25 cellular contexts compared by ENCODE assay signal in the genomic region with DNA sequence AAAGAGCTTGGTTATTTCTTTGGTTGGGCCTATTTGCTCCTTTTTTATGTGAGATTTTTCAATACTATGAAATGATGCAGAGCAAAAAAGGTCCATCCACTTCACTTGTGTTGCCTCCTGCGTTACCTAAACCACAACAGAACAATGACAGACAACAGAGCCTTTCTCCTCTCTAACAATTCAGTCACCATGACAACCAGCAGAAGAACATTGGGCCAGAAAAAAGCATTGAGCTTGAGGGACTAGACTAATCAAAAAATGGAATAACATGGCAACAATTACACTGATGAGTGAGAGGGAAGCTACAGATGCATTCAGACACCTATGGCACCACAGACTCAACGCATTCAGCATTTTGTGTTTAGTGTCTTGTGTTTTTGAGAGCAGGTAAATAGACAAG. TPM values are rescaled to one million over a fixed set of nuclear protein-coding genes. Genes with fewer than 3 reads are reported as not detected.
A peak's percentile ranks its signal among the peaks of the same experiment; 100 is the strongest.
DNase-seq lines count a peak whose midpoint lies in the region; ATAC-seq, FAIRE-seq and TF ChIP-seq lines count a peak whose summit lies in the region.
"Had no signal": no experiment of that assay in that cellular context is flagged by ENCODE, and none has a peak within 500 bp of the region (broad histone marks: within the 10 kb centered on the region; RNA-seq: fewer than 3 reads in every experiment).

No MANE protein-coding gene starts in this region.

- intact Hi-C loops in HepG2 (cut with micrococcal nuclease; ENCODE audit: unreplicated experiment) (no loop called here), right lobe of liver (cut with DNase I) (no loop called here), thyroid gland (cut with DNase I) (no loop called here), ovary (cut with DNase I) (no loop called here)

- H3K4me1 ChIP-seq in HepG2 (ENCODE audit: insufficient read depth, low read length): no peaks in the 10 kb centered on the region
- H3K4me1 ChIP-seq in right lobe of liver: no peaks in the 10 kb centered on the region
- H3K4me1 ChIP-seq in thyroid gland: peaks cover 6 to 16% of the 10 kb centered on the region in 2 donors
- H3K4me1 ChIP-seq in ovary (ENCODE audit: insufficient read depth): no peaks in the 10 kb centered on the region
- H3K4me1 ChIP-seq: right atrium auricular region had no signal

- POLR2A ChIA-PET in HepG2 (lab: Yijun Ruan, JAX): no interaction called here

- no TSS peak for BruUV-seq in HepG2 (replicated peaks; lab: Mats Ljungman, UMichigan)

- 3% methylated on average over 2 of the region's 2 CpGs for WGBS in HepG2 (ENCODE audit: low lambda C conversion rate)
- 27% methylated on average over 2 of the region's 2 CpGs for WGBS in right lobe of liver (ENCODE audit: insufficient coverage, low coverage, low lambda C conversion rate, missing lambda C conversion rate)
- WGBS in thyroid gland, 2 donors: 25 to 28% methylated on average over 2 of the region's 2 CpGs
- WGBS in ovary, 3 donors: 67 to 69% (median 69%) methylated on average over 2 of the region's 2 CpGs

- no peak for TF ChIP-seq POLR2A in HepG2 (IDR thresholded peaks at IDR 0.05; ENCODE audit: insufficient read depth in 1 of 2, low read depth in 2 of 2, low read length in 2 of 2)
- TF ChIP-seq POLR2A in right lobe of liver (IDR thresholded peaks at IDR 0.05): no peak
- no peak for TF ChIP-seq POLR2A in thyroid gland (IDR thresholded peaks at IDR 0.05)
- TF ChIP-seq POLR2A in ovary (IDR thresholded peaks at IDR 0.05): no peak

- H3K4me3 ChIP-seq in HepG2 (replicated peaks in 1 of 3; ENCODE audit: insufficient read depth in 1 of 3, low read depth in 2 of 3, low read length in 3 of 3) (no peak overlapping the region), right lobe of liver (no peak overlapping the region), thyroid gland (replicated peaks in 1 of 3) (no peak overlapping the region), ovary (no peak overlapping the region)
- H3K4me3 ChIP-seq: cardiac muscle cell, hepatocyte, right atrium auricular region, thoracic aorta had no signal

- no peak overlapping the region for H3K9ac ChIP-seq in HepG2 (ENCODE audit: insufficient read depth, low read depth, low read length)

- no peaks in the 10 kb centered on the region for H4K20me1 ChIP-seq in HepG2 (ENCODE audit: insufficient read depth, low read length)

- in situ Hi-C loops in HepG2 (cut with HindIII; ENCODE audit: extremely low pct_ligation_motif_present, low pct_unique_long_range_greater_than_20kb): no loop called here

- H3K36me3 ChIP-seq in HepG2 (replicated peaks in 1 of 2; ENCODE audit: control insufficient read depth in 1 of 2, insufficient read depth in 2 of 2, low read length in 2 of 2) (no peaks in the 10 kb centered on the region), right lobe of liver (no peaks in the 10 kb centered on the region), thyroid gland (no peaks in the 10 kb centered on the region), ovary (no peaks in the 10 kb centered on the region)
- H3K36me3 ChIP-seq: cardiac muscle cell, neutrophil, right atrium auricular region, thoracic aorta had no signal

- DNase-seq in HepG2 (ENCODE audit: low spot score) (no peak), right lobe of liver (no peak), NCI-H2196 treated with DMSO at 0.1 percent for 48 hours (lab: John Stamatoyannopoulos, UW; ENCODE audit: unreplicated experiment) (peak; percentile 30), inferior parietal cortex (ENCODE audit: extremely low spot score) (peak; percentile 50), thyroid gland (no peak), ovary (no peak)
- no peak for DNase-seq in activated CD8-positive, alpha-beta memory T cell treated with anti-CD3 and anti-CD28 coated beads, Interleukin-2, amount 50 U/mL, for 4 hours
- DNase-seq: activated CD4-positive, alpha-beta T cell treated with anti-CD3 and anti-CD28 coated beads, Interleukin-2, amount 10 ng/mL, durations not matched to agents 24 days and 14 days; activated CD8-positive, alpha-beta memory T cell treated with anti-CD3 and anti-CD28 coated beads, Interleukin-2, amount 50 U/mL, for 48 hours; activated gamma-delta T cell treated with Interleukin-2 at 50 U/mL for 16 hours; amniotic stem cell; DND-41; MM.1S; SW 1271 had no signal

- no peaks in the 10 kb centered on the region for H3K9me3 ChIP-seq in HepG2 (ENCODE audit: low read length)
- no peaks in the 10 kb centered on the region for H3K9me3 ChIP-seq in right lobe of liver
- no peaks in the 10 kb centered on the region for H3K9me3 ChIP-seq in thyroid gland
- H3K9me3 ChIP-seq in ovary: no peaks in the 10 kb centered on the region
- H3K9me3 ChIP-seq: neutrophil, right atrium auricular region, thoracic aorta had no signal

- peaks cover under 1 to 54% of the 10 kb centered on the region in 2 experiments; a peak in 4 of 5 replicates for H3K27me3 ChIP-seq in HepG2 (ENCODE audit: control insufficient read depth in 1 of 2, insufficient read depth in 2 of 2, low read length in 2 of 2)
- H3K27me3 ChIP-seq in right lobe of liver: no peaks in the 10 kb centered on the region
- H3K27me3 ChIP-seq in thyroid gland: no peaks in the 10 kb centered on the region
- no peaks in the 10 kb centered on the region for H3K27me3 ChIP-seq in ovary
- H3K27me3 ChIP-seq: hepatocyte, right atrium auricular region had no signal

- no peak overlapping the region for H2AFZ ChIP-seq in HepG2 (ENCODE audit: low read length)
- H2AFZ ChIP-seq: hepatocyte had no signal

- TF ChIP-seq EP300 in HepG2 (IDR thresholded peaks at IDR 0.05; ENCODE audit: low read depth in 2 of 2, low read length in 2 of 2): no peak
- no peak for TF ChIP-seq EP300 in HepG2 (CRISPR knock-in tag; IDR thresholded peaks at IDR 0.05; ENCODE audit: borderline replicate concordance)
- no peak for TF ChIP-seq EP300 in ovary (IDR thresholded peaks at IDR 0.05)

- CTCF ChIA-PET in HepG2 (lab: Yijun Ruan, JAX; ENCODE audit: low intra/inter-chr PET ratio, low total read pairs): no interaction called here

- no peak overlapping the region for H3K27ac ChIP-seq in HepG2 (ENCODE audit: extremely low read length, insufficient read depth, low read length)
- no peak overlapping the region for H3K27ac ChIP-seq in right lobe of liver
- peak overlapping the region in 2 of 3 donors; percentile 12 to 33 for H3K27ac ChIP-seq in thyroid gland
- H3K27ac ChIP-seq in ovary: no peak overlapping the region
- H3K27ac ChIP-seq: cardiac muscle cell, hepatocyte, HL-60, neutrophil, right atrium auricular region, thoracic aorta had no signal

- TF ChIP-seq RAD21 in HepG2 (CRISPR knock-in tag; IDR thresholded peaks at IDR 0.05): no peak

- no peak for FAIRE-seq in HepG2 (lab: Jason Lieb, UNC)
- FAIRE-seq: endothelial cell of umbilical vein had no signal

- no peak for TF ChIP-seq CTCF in HepG2 (CRISPR knock-in tag; IDR thresholded peaks at IDR 0.05)
- TF ChIP-seq CTCF in right lobe of liver (IDR thresholded peaks at IDR 0.05): no peak
- no peak for TF ChIP-seq CTCF in thyroid gland (IDR thresholded peaks at IDR 0.05)
- TF ChIP-seq CTCF in ovary (IDR thresholded peaks at IDR 0.05): no peak

- no peak overlapping the region for H3K4me2 ChIP-seq in HepG2 (ENCODE audit: low read depth, low read length)
- H3K4me2 ChIP-seq: hepatocyte had no signal

- ATAC-seq in HepG2: no peak
- ATAC-seq in right lobe of liver: no peak
- ATAC-seq in HG02884 (IDR thresholded peaks at IDR 0.05; ENCODE audit: unreplicated experiment): no peak

- H3K79me2 ChIP-seq in HepG2 (ENCODE audit: insufficient read depth, low read length): no peaks in the 10 kb centered on the region
- H3K79me2 ChIP-seq: hepatocyte had no signal

TF ChIP-seq in HepG2, 621 proteins besides CTCF, POLR2A, EP300 and RAD21:
- TF ChIP-seq, protein P1, sequence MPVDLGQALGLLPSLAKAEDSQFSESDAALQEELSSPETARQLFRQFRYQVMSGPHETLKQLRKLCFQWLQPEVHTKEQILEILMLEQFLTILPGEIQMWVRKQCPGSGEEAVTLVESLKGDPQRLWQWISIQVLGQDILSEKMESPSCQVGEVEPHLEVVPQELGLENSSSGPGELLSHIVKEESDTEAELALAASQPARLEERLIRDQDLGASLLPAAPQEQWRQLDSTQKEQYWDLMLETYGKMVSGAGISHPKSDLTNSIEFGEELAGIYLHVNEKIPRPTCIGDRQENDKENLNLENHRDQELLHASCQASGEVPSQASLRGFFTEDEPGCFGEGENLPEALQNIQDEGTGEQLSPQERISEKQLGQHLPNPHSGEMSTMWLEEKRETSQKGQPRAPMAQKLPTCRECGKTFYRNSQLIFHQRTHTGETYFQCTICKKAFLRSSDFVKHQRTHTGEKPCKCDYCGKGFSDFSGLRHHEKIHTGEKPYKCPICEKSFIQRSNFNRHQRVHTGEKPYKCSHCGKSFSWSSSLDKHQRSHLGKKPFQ (CRISPR knock-in tag; IDR thresholded peaks at IDR 0.05; ENCODE audit: insufficient replicate concordance): no peak
- TF ChIP-seq RFX1 (IDR thresholded peaks at IDR 0.05) (peak; percentile 62; the same call in 1 of the 2 replicates), HIVEP1 (CRISPR knock-in tag; IDR thresholded peaks at IDR 0.05) (no peak), ZSCAN12 (CRISPR knock-in tag; IDR thresholded peaks at IDR 0.05) (no peak)

RNA-seq across cellular contexts. Expression of a gene that starts 44.6 kb away (rescaled TPM):
- total RNA-seq in HepG2 (2016; rRNA removed; fragmentation: Illumina TruSeq; extraction: Trizol): not detected in 2 replicates
- total RNA-seq in HepG2 (2016; cell fraction: cytosol; rRNA removed; fragmentation: Illumina TruSeq; extraction: Trizol; ENCODE audit: low read depth): not detected in 2 replicates
- not detected in 2 replicates for total RNA-seq in HepG2 (2016; cell fraction: insoluble cytoplasmic fraction; rRNA removed; fragmentation: Illumina TruSeq; extraction: Trizol)
- not detected in 2 replicates for total RNA-seq in HepG2 (2016; cell fraction: membrane; rRNA removed; fragmentation: Illumina TruSeq; extraction: Trizol)
- total RNA-seq in HepG2 (2016; cell fraction: nucleus; rRNA removed; fragmentation: Illumina TruSeq; extraction: Trizol): not detected in 2 replicates
- not detected in 2 replicates for polyA plus RNA-seq in HepG2 (2011; rRNA removed)
- polyA plus RNA-seq in HepG2 (2011; cell fraction: cytosol; rRNA removed): not detected in 2 replicates
- not detected in 2 replicates for polyA plus RNA-seq in HepG2 (2011; cell fraction: nucleus; rRNA removed)
- polyA plus RNA-seq in HepG2 (2012): not detected in 2 replicates
- polyA plus RNA-seq in HepG2 (2016; cell fraction: cytosol; fragmentation: Illumina TruSeq; extraction: Trizol; ENCODE audit: low read depth): not detected in 2 replicates
- polyA plus RNA-seq in HepG2 (2016; cell fraction: insoluble cytoplasmic fraction; fragmentation: Illumina TruSeq; extraction: Trizol; ENCODE audit: low read depth): not detected in 2 replicates
- not detected in 2 replicates for polyA plus RNA-seq in HepG2 (2016; cell fraction: membrane; fragmentation: Illumina TruSeq; extraction: Trizol; ENCODE audit: low read depth)
- not detected in 2 replicates for polyA plus RNA-seq in HepG2 (2016; cell fraction: nucleus; fragmentation: Illumina TruSeq; extraction: Trizol; ENCODE audit: insufficient read depth, low read depth)
- polyA minus RNA-seq in HepG2 (2011; rRNA and poly(A)+ RNA removed; ENCODE audit: low replicate concordance): not detected in 2 replicates
- polyA minus RNA-seq in HepG2 (2011; cell fraction: cytosol; rRNA and poly(A)+ RNA removed): not detected in 2 replicates
- not detected in 2 replicates for polyA minus RNA-seq in HepG2 (2011; cell fraction: nucleus; rRNA and poly(A)+ RNA removed)
- total RNA-seq in right lobe of liver: not detected
- 10 to 100 TPM; 20.6 to 42.0 (median 29.3) TPM for total RNA-seq in thyroid gland
- total RNA-seq in ovary: not detected
- polyA plus RNA-seq in ovary: not detected
- total RNA-seq: activated CD4-positive, alpha-beta T cell treated with anti-CD3 and anti-CD28 coated beads, Interleukin-2, amount 10 ng/mL, durations not matched to agents 24 days and 14 days; cardiac muscle cell; endothelial cell of umbilical vein; hepatocyte; kidney epithelial cell; NCI-H460; right atrium auricular region; thoracic aorta had no signal
- polyA plus RNA-seq: cardiac muscle cell, endothelial cell of umbilical vein, hepatocyte, IgD-negative memory B cell had no signal

Comparison
In these comparisons a context has a peak if more than half of its experiments do, and no peak if none do; other contexts are left out.
1. DNase-seq: peak in NCI-H2196 treated with DMSO at 0.1 percent for 48 hours (single experiment) and inferior parietal cortex (single experiment); none in HepG2 (single experiment), right lobe of liver (0 of 3), thyroid gland (0 of 2), activated CD8-positive, alpha-beta memory T cell treated with anti-CD3 and anti-CD28 coated beads, Interleukin-2, amount 50 U/mL, for 4 hours (single experiment) and ovary (0 of 5).
2. H3K27ac ChIP-seq: peak in thyroid gland (2 of 3); none in HepG2 (single experiment), right lobe of liver (0 of 3) and ovary (0 of 2).
3. RNA of a gene that starts 44.6 kb away (total RNA-seq): 20.6 to 42.0 TPM in thyroid gland; not detected in HepG2, not detected in right lobe of liver and not detected in ovary; every median in the first group is over 10 times any median in the second.